In genomic region chr13:97015661-97016350, GRCh38 we compare ENCODE assay signal across 21 cellular contexts. TPM values are rescaled to one million over a fixed set of nuclear protein-coding genes. Genes with fewer than 3 reads are reported as not detected.
DNase-seq lines count a peak whose midpoint lies in the region; ATAC-seq, FAIRE-seq and TF ChIP-seq lines count a peak whose summit lies in the region.
"Had no signal": no experiment of that assay in that cellular context is flagged by ENCODE, and none has a peak within 500 bp of the region (broad histone marks: within the 10 kb centered on the region; RNA-seq: fewer than 3 reads in every experiment).

No MANE protein-coding gene starts in this region.

- no peaks in the 10 kb centered on the region for H4K20me1 ChIP-seq in BLaER1 treated with 17β-estradiol and CSF1 and Interleukin-3, amounts not matched to agents 10 nM and 100 nM
- no peaks in the 10 kb centered on the region for H4K20me1 ChIP-seq in IMR-90 (ENCODE audit: insufficient read depth, low read length)
- no peaks in the 10 kb centered on the region for H4K20me1 ChIP-seq in SU-DHL-6 (ENCODE audit: low read depth, low read length)

- no peaks in the 10 kb centered on the region for H3K36me3 Mint-ChIP-seq in effector memory CD8-positive, alpha-beta T cell (ENCODE audit: insufficient read depth)
- no peaks in the 10 kb centered on the region for H3K36me3 Mint-ChIP-seq in immature natural killer cell
- H3K36me3 Mint-ChIP-seq: activated CD4-positive, alpha-beta memory T cell treated with anti-CD3 and anti-CD28 coated beads for 36 hours; T-cell had no signal

- dilution Hi-C loops in IMR-90 (cut with HindIII; ENCODE audit: low sequenced_read_pairs, unreplicated experiment): no loop called here

- H2AFZ ChIP-seq in IMR-90 (replicated peaks; ENCODE audit: low read length, poor library complexity) (no peak overlapping the region), SU-DHL-6 (ENCODE audit: low read depth, low read length, severe bottlenecking) (no peak overlapping the region)

- no peak overlapping the region for H3K18ac ChIP-seq in IMR-90 (ENCODE audit: low read depth, low read length)

- H3K27ac ChIP-seq in BLaER1 treated with 17β-estradiol and CSF1 and Interleukin-3, amounts not matched to agents 10 nM and 100 nM: no peak overlapping the region
- no peak overlapping the region for H3K27ac ChIP-seq in IMR-90 (ENCODE audit: insufficient read depth, low read length)
- H3K27ac ChIP-seq in SU-DHL-6 (ENCODE audit: low read depth, low read length): no peak overlapping the region
- H3K27ac ChIP-seq in aorta (ENCODE audit: low read depth in 1 of 2, low read length in 2 of 2): no peak overlapping the region
- H3K27ac ChIP-seq: WERI-Rb-1 had no signal

- H3K56ac ChIP-seq in IMR-90 (ENCODE audit: extremely low read depth, insufficient read depth, low read length): no peak overlapping the region

- no CpG with 5 or more reads among the region's 5 CpGs for WGBS in IMR-90 (ENCODE audit: extremely low coverage in 2 of 2, insufficient read length in 1 of 2), 2 experiments
- 77 to 89% methylated on average over 5 of the region's 5 CpGs for WGBS in aorta, 2 donors

- BruUV-seq in IMR-90 (replicated peaks; lab: Mats Ljungman, UMichigan): no TSS peak

- no peak overlapping the region for H2BK20ac ChIP-seq in IMR-90 (ENCODE audit: low read depth, low read length)

- H3K79me1 ChIP-seq in IMR-90 (ENCODE audit: low read depth in 1 of 2, low read length in 2 of 2): no peaks in the 10 kb centered on the region

- H3K4me3 Mint-ChIP-seq in effector memory CD8-positive, alpha-beta T cell: no peak overlapping the region
- no peak overlapping the region for H3K4me3 Mint-ChIP-seq in immature natural killer cell
- H3K4me3 Mint-ChIP-seq: activated CD4-positive, alpha-beta memory T cell treated with anti-CD3 and anti-CD28 coated beads for 36 hours; activated T-cell treated with anti-CD3 and anti-CD28 coated beads, Interleukin-2, amount 50 U/mL, for 4 hours; nephron; T-cell had no signal

- POLR2A ChIA-PET in IMR-90 (lab: Charles Lee; ENCODE audit: unreplicated experiment): no interaction called here

- intact Hi-C loops in IMR-90 (cut with micrococcal nuclease) (loop anchor here (5.0 kb wide), 2 partner anchors 206 to 641 kb away; partner anchors contain the start of gene MBNL2), aorta (cut with DNase I) (loop anchor here (5.0 to 10.0 kb wide), 4 partner anchors 91 to 789 kb away; no protein-coding TSS in a partner anchor)

- no peak overlapping the region for H2AK5ac ChIP-seq in IMR-90 (ENCODE audit: low read depth, low read length)

- TF ChIP-seq RAD21 in IMR-90 (IDR thresholded peaks at IDR 0.05; ENCODE audit: low read length): no peak

- peak overlapping the region; percentile 12 to 71 (median 57); a peak in 21 of 22 replicates for H3K4me2 ChIP-seq in BLaER1 treated with 17β-estradiol and CSF1 and Interleukin-3, amounts not matched to agents 10 nM and 100 nM
- no peak overlapping the region for H3K4me2 ChIP-seq in IMR-90 (ENCODE audit: low read depth, low read length)
- H3K4me2 ChIP-seq in SU-DHL-6 (ENCODE audit: low read depth, low read length, poor library complexity, severe bottlenecking): peak overlapping the region; percentile 36

- H3K4me1 ChIP-seq in BLaER1 treated with 17β-estradiol and CSF1 and Interleukin-3, amounts not matched to agents 10 nM and 100 nM: peaks cover 5 to 17% (median 12%) of the 10 kb centered on the region in 10 experiments; a peak in 19 of 20 replicates
- H3K4me1 ChIP-seq in IMR-90 (ENCODE audit: control insufficient read depth, insufficient read depth, low read length): peaks cover 2% of the 10 kb centered on the region; the same call in 1 of the 2 replicates
- no peaks in the 10 kb centered on the region for H3K4me1 ChIP-seq in aorta (ENCODE audit: control insufficient read depth in 1 of 2, insufficient read depth in 2 of 2, low read length in 2 of 2)

- no peak overlapping the region for H4K8ac ChIP-seq in IMR-90 (ENCODE audit: low read depth in 2 of 2, low read length in 2 of 2)

- H4K91ac ChIP-seq in IMR-90 (ENCODE audit: insufficient read depth, low read depth, low read length): no peak overlapping the region

- H2AK9ac ChIP-seq in IMR-90 (replicated peaks; ENCODE audit: low read depth, low read length, poor library complexity): no peak overlapping the region

- H3F3A ChIP-seq in SU-DHL-6 (ENCODE audit: insufficient read depth): no peaks in the 10 kb centered on the region

- ATAC-seq in IMR-90 (ENCODE audit: low read depth): no peak
- ATAC-seq in effector memory CD8-positive, alpha-beta T cell (replicated peaks): peak; percentile 56
- no peak for ATAC-seq in aorta (ENCODE audit: low FRiP score)
- ATAC-seq: activated T-cell treated with anti-CD3 and anti-CD28 coated beads, Interleukin-2, amount 50 U/mL, for 4 hours had no signal

- H3K9me3 Mint-ChIP-seq in effector memory CD8-positive, alpha-beta T cell: no peaks in the 10 kb centered on the region
- no peaks in the 10 kb centered on the region for H3K9me3 Mint-ChIP-seq in immature natural killer cell
- H3K9me3 Mint-ChIP-seq: activated CD4-positive, alpha-beta memory T cell treated with anti-CD3 and anti-CD28 coated beads for 36 hours; nephron had no signal

- no peak overlapping the region for H3K23ac ChIP-seq in IMR-90 (ENCODE audit: low read depth, low read length)

- no peaks in the 10 kb centered on the region for H3K79me2 ChIP-seq in SU-DHL-6 (ENCODE audit: insufficient read depth, low read length)

- in situ Hi-C loops in IMR-90 (cut with MboI; ENCODE audit: low sequenced_read_pairs): loop anchor here (10.0 kb wide), 1 partner anchor 789 kb away; no protein-coding TSS in a partner anchor

- H3K27ac Mint-ChIP-seq in effector memory CD8-positive, alpha-beta T cell: peak overlapping the region in 1 of 2 donors; percentile 62
- no peak overlapping the region for H3K27ac Mint-ChIP-seq in immature natural killer cell
- H3K27ac Mint-ChIP-seq: activated CD4-positive, alpha-beta memory T cell treated with anti-CD3 and anti-CD28 coated beads for 36 hours; nephron; T-cell had no signal

- no peak for FAIRE-seq in D721Med (lab: Jason Lieb, UNC)
- FAIRE-seq: endothelial cell of umbilical vein had no signal

- H3K9me2 ChIP-seq in SU-DHL-6 (replicated peaks; ENCODE audit: insufficient read depth, low read length): no peaks in the 10 kb centered on the region

- no peak overlapping the region for H4K5ac ChIP-seq in IMR-90 (ENCODE audit: low read depth, low read length)

- TF ChIP-seq CTCF in IMR-90 (conservative IDR thresholded peaks at IDR 0.05; ENCODE audit: low read depth, low read length): no peak
- no peak for TF ChIP-seq CTCF in SU-DHL-6 (IDR thresholded peaks at IDR 0.05; ENCODE audit: insufficient read depth, low read length, poor library complexity, severe bottlenecking)
- no peak for TF ChIP-seq CTCF in D721Med (IDR thresholded peaks at IDR 0.05; ENCODE audit: insufficient read depth, missing control alignments)

- peaks cover 3 to 4% of the 10 kb centered on the region in 2 donors for H3K4me1 Mint-ChIP-seq in effector memory CD8-positive, alpha-beta T cell (ENCODE audit: low read depth in 2 of 2)
- peaks cover 0 to 5% of the 10 kb centered on the region in 2 donors for H3K4me1 Mint-ChIP-seq in immature natural killer cell
- H3K4me1 Mint-ChIP-seq: nephron had no signal

- no peak overlapping the region for H3K14ac ChIP-seq in IMR-90 (replicated peaks; ENCODE audit: low read depth, low read length)

- H3K9me3 ChIP-seq in BLaER1 treated with 17β-estradiol and CSF1 and Interleukin-3, amounts not matched to agents 10 nM and 100 nM (replicated peaks in 1 of 11): peaks cover 0 to 17% (median 7%) of the 10 kb centered on the region in 11 experiments; a peak in 11 of 22 replicates
- no peaks in the 10 kb centered on the region for H3K9me3 ChIP-seq in IMR-90 (ENCODE audit: control insufficient read depth, insufficient read depth, low read length)
- H3K9me3 ChIP-seq in SU-DHL-6 (ENCODE audit: insufficient read depth, low read length): no peaks in the 10 kb centered on the region
- no peaks in the 10 kb centered on the region for H3K9me3 ChIP-seq in aorta (ENCODE audit: control insufficient read depth, low read length)

- H3K27me3 Mint-ChIP-seq in effector memory CD8-positive, alpha-beta T cell: peaks cover 48 to 65% of the 10 kb centered on the region in 2 donors
- peaks cover 3 to 11% (median 6%) of the 10 kb centered on the region in 3 donors for H3K27me3 Mint-ChIP-seq in immature natural killer cell (ENCODE audit: low read depth in 3 of 3)

- no peak overlapping the region for H2BK15ac ChIP-seq in IMR-90 (ENCODE audit: low read depth, low read length)

- no peaks in the 10 kb centered on the region for H3K36me3 ChIP-seq in BLaER1 treated with 17β-estradiol and CSF1 and Interleukin-3, amounts not matched to agents 10 nM and 100 nM
- H3K36me3 ChIP-seq in IMR-90 (ENCODE audit: control insufficient read depth, insufficient read depth, low read length) (no peaks in the 10 kb centered on the region), SU-DHL-6 (ENCODE audit: low read length) (no peaks in the 10 kb centered on the region), aorta (ENCODE audit: control insufficient read depth in 1 of 2, insufficient read depth in 2 of 2, low read length in 1 of 2) (no peaks in the 10 kb centered on the region)
- H3K36me3 ChIP-seq: WERI-Rb-1 had no signal

- no peaks in the 10 kb centered on the region for H3K9me1 ChIP-seq in IMR-90 (ENCODE audit: insufficient read depth, low read length)

- H2BK120ac ChIP-seq in IMR-90 (ENCODE audit: low read depth, low read length): no peak overlapping the region

- H3K9ac ChIP-seq in BLaER1 treated with 17β-estradiol and CSF1 and Interleukin-3, amounts not matched to agents 10 nM and 100 nM: no peak overlapping the region
- H3K9ac ChIP-seq in IMR-90 (ENCODE audit: low read depth, low read length) (no peak overlapping the region), SU-DHL-6 (ENCODE audit: low read length) (no peak overlapping the region)

- H3K27me3 ChIP-seq in BLaER1 treated with 17β-estradiol and CSF1 and Interleukin-3, amounts not matched to agents 10 nM and 100 nM: peaks cover 0 to 10% (median 0%) of the 10 kb centered on the region in 11 experiments; a peak in 1 of 22 replicates
- H3K27me3 ChIP-seq in IMR-90 (ENCODE audit: control insufficient read depth, insufficient read depth, low read length) (peaks cover 18% of the 10 kb centered on the region), SU-DHL-6 (ENCODE audit: low read length) (no peaks in the 10 kb centered on the region), aorta (ENCODE audit: control insufficient read depth in 1 of 2, insufficient read depth in 2 of 2, low read length in 1 of 2) (no peaks in the 10 kb centered on the region)

- H3K4me3 ChIP-seq in BLaER1 treated with 17β-estradiol and CSF1 and Interleukin-3, amounts not matched to agents 10 nM and 100 nM: no peak overlapping the region
- no peak overlapping the region for H3K4me3 ChIP-seq in IMR-90 (ENCODE audit: insufficient read depth, low read depth, low read length)
- no peak overlapping the region for H3K4me3 ChIP-seq in SU-DHL-6 (ENCODE audit: insufficient read depth, low read length, poor library complexity, severe bottlenecking)
- H3K4me3 ChIP-seq in aorta (ENCODE audit: low read length in 2 of 2): no peak overlapping the region

- no peak for TF ChIP-seq POLR2A in IMR-90 (IDR thresholded peaks at IDR 0.05; ENCODE audit: low read depth, low read length)

- CTCF ChIA-PET in IMR-90 (lab: Yijun Ruan, JAX): no interaction called here

- no peak overlapping the region for H2BK5ac ChIP-seq in IMR-90 (ENCODE audit: low read depth, low read length, poor library complexity, severe bottlenecking)

- no peak overlapping the region for H3K4ac ChIP-seq in IMR-90 (ENCODE audit: low read depth, low read length)

- DNase-seq in IMR-90 (no peak), immature natural killer cell (no peak), D721Med (ENCODE audit: insufficient read length, low spot score) (no peak), dedifferentiated amniotic fluid mesenchymal stem cell (ENCODE audit: extremely low spot score) (no peak), aorta (no peak)
- no peak for DNase-seq in effector memory CD8-positive, alpha-beta T cell
- DNase-seq: activated CD4-positive, alpha-beta memory T cell treated with anti-CD3 and anti-CD28 coated beads for 36 hours; activated T-cell treated with anti-CD3 and anti-CD28 coated beads, Interleukin-2, amount 50 U/mL, for 4 hours; amniotic stem cell; COR-L47; hippocampal formation; NCI-H1694; posterior cingulate gyrus; stimulated activated CD4-positive, alpha-beta T cell treated with anti-CD3 and anti-CD28 coated beads, Interleukin-4, amount 100 ng/mL, for 1 hour; T-cell; WERI-Rb-1 had no signal

RNA-seq across cellular contexts. Expression of gene OXGR1, which starts 21.5 kb away (rescaled TPM):
- not detected in 2 replicates for total RNA-seq in IMR-90 (2012; rRNA removed)
- not detected in 2 replicates for polyA plus RNA-seq in IMR-90 (2012; rRNA removed)
- not detected in 2 replicates for polyA plus RNA-seq in IMR-90 (2012; cell fraction: cytosol; rRNA removed)
- polyA plus RNA-seq in IMR-90 (2012; cell fraction: nucleus; rRNA removed; ENCODE audit: low replicate concordance): not detected in 2 replicates
- not detected for polyA plus RNA-seq in immature natural killer cell
- total RNA-seq in aorta: 1 to 10 TPM in 1 of 2 donors, not detected in 1; 1.4 TPM
- polyA plus RNA-seq in aorta: not detected
- total RNA-seq: activated CD4-positive, alpha-beta memory T cell treated with anti-CD3 and anti-CD28 coated beads for 36 hours; activated T-cell treated with anti-CD3 and anti-CD28 coated beads, Interleukin-2, amount 50 U/mL, for 4 hours; chondrocyte; endothelial cell of umbilical vein; T-cell had no signal
- polyA plus RNA-seq: endothelial cell of umbilical vein had no signal
